In the genomic region with DNA sequence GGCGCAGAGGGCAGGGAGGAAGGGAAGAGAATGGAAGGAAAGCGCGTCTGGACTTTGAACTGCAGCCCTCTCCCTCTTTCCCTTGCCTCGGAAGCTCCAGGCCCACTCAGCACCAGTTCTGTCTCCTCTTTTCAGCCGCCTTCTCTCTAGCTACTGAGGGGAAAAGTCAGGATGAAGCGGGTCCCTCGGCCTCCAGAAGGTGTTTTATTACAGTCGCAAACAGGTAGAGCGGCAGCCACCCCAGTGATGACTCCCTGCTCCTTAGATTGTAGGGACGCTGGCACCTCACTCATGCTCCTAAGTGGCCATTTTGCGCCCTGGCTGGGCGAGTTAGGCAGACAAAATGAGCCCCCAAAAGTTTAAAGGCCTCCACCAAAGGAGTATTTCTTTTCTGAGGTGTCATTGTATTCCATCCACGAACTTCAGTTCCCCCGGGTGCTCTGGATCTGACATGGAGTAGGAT, we compare ENCODE assay signal across 8 cellular contexts. TPM values are rescaled to one million over a fixed set of nuclear protein-coding genes. Genes with fewer than 3 reads are reported as not detected.
A peak's percentile ranks its signal among the peaks of the same experiment; 100 is the strongest.
DNase-seq lines count a peak whose midpoint lies in the region; ATAC-seq and TF ChIP-seq lines count a peak whose summit lies in the region.

No MANE protein-coding gene starts in this region.

- peaks cover 38% of the 10 kb centered on the region for H3K4me1 ChIP-seq in muscle layer of colon (ENCODE audit: insufficient read depth, low read length)

- intact Hi-C loops in posterior vena cava (cut with DNase I): loop anchor here (10.0 kb wide), 2 partner anchors 73 to 103 kb away; no protein-coding TSS in a partner anchor

- H3K36me3 ChIP-seq in MG63: peaks cover 7% of the 10 kb centered on the region
- H3K36me3 ChIP-seq in muscle layer of colon (ENCODE audit: insufficient read depth, low read length): no peaks in the 10 kb centered on the region

- ATAC-seq in HG03460 (IDR thresholded peaks at IDR 0.05; ENCODE audit: unreplicated experiment) (no peak), HG03039 (IDR thresholded peaks at IDR 0.05; ENCODE audit: unreplicated experiment) (no peak)

- peak overlapping the region; percentile 50 for H3K4me3 ChIP-seq in AG09309 (ENCODE audit: control insufficient read depth, low read depth, low read length)
- peak overlapping the region; percentile 58 for H3K4me3 ChIP-seq in MG63
- H3K4me3 ChIP-seq in coronary artery: peak overlapping the region; percentile 97
- H3K4me3 ChIP-seq in muscle layer of colon (ENCODE audit: low read depth in 1 of 2, low read length in 2 of 2): peak overlapping the region; percentile 61 to 88

- TF ChIP-seq CTCF in AG09309 (IDR thresholded peaks at IDR 0.05; ENCODE audit: control insufficient read depth, insufficient read depth, low read depth, low read length, missing control alignments) (no peak), coronary artery (IDR thresholded peaks at IDR 0.05) (no peak)

- DNase-seq in AG09309 (ENCODE audit: low read depth): no peak
- DNase-seq in MG63: no peak
- DNase-seq in coronary artery (ENCODE audit: low spot score): no peak
- DNase-seq in A172 (ENCODE audit: low spot score): no peak
- no peak for DNase-seq in posterior vena cava (ENCODE audit: low spot score)

- H3K9ac ChIP-seq in muscle layer of colon (ENCODE audit: low read length): peak overlapping the region; percentile 47

- H3K9me3 ChIP-seq in MG63 (no peaks in the 10 kb centered on the region), muscle layer of colon (ENCODE audit: low read length) (no peaks in the 10 kb centered on the region)

- H3K27me3 ChIP-seq in MG63 (no peaks in the 10 kb centered on the region), muscle layer of colon (ENCODE audit: control insufficient read depth in 1 of 2, insufficient read depth in 2 of 2, low read length in 2 of 2) (no peaks in the 10 kb centered on the region)

- H3K27ac ChIP-seq in coronary artery: peak overlapping the region; percentile 97 to 100
- peak overlapping the region; percentile 87 for H3K27ac ChIP-seq in muscle layer of colon (ENCODE audit: low read depth, low read length)

RNA-seq across cellular contexts. Expression of gene STK24, which starts 0.9 kb away (rescaled TPM):
- 82.1 and 113 TPM in 2 replicates for total RNA-seq in MG63 (2014; rRNA removed; shearing (Covaris generic); ENCODE audit: low replicate concordance)
- total RNA-seq in A172 (2014; rRNA removed; shearing (Covaris generic)): 105 and 121 TPM in 2 replicates
- total RNA-seq in posterior vena cava: 10 to 100 TPM; 57.3 to 62.6 TPM
